In the genomic region with DNA sequence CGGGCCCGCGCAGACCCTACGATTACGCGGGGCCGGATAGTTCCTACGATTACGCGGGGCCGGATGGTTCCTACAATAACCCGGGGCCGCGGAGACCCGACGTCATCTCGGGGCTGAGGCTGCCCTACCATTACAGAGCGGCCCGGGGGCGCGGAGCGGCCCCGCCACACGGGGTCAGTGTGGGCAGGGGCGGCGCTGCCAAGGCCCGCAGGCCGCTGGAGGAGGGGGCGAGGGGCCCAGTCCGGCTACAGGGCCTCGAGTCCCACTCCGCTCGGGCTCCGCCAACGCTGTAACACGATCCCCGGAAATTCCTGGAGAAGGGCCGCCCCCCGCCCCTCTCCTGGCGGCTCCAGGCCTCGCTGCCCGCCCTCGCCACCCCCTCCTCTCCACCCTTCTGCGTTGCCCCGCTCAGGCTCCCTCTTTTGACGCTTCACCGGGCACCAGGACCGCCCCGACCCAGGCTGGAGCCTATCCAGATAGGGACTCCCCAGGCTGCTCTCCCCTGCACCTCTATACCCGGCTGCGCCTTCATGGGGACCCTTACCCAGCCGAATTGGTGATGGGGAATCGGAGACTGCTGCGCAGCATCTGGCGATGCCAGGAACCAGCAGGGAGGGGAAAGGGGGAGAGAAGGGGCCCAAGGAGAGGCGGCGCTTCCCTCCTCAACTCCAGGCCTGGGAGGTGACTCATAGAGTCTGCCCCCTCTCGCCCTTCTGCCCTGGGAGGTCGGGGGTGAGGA, we compare ENCODE assay signal across 8 cellular contexts. TPM values are rescaled to one million over a fixed set of nuclear protein-coding genes. Genes with fewer than 3 reads are reported as not detected.
DNase-seq lines count a peak whose midpoint lies in the region; ATAC-seq and TF ChIP-seq lines count a peak whose summit lies in the region.

Gene RAB34, minus strand, starts transcription at position 291 of the 739 bp plus-strand sequence. CDS start 602 bp downstream, outside the sequence.

- intact Hi-C loops in heart right ventricle (cut with DNase I), result loop anchor here in 1 of 10 donors (5.0 kb wide), 1 partner anchor 70 kb away; the partner anchor contains the start of gene BLTP2

- DNase-seq in NCI-H748 (lab: John Stamatoyannopoulos, UW; ENCODE audit: unreplicated experiment) (peak; percentile 49), NCI-H748 treated with DMSO at 0.1 percent for 48 hours (lab: John Stamatoyannopoulos, UW) (no peak), NCI-H2171 (lab: John Stamatoyannopoulos, UW) (peak; percentile 89), amniotic epithelial cell (ENCODE audit: low read depth) (peak; percentile 89), heart right ventricle (peak; percentile 72 to 74), osteocyte (ENCODE audit: extremely low spot score, unreplicated experiment) (peak; percentile 96), cortex of kidney (lab: John Stamatoyannopoulos, UW) (no peak)
- no peak for DNase-seq in stimulated activated naive CD4-positive, alpha-beta T cell treated with Interleukin-2 at 50 U/mL for 16 hours (lab: John Stamatoyannopoulos, UW)

- peak; percentile 15 to 46 (median 30) for ATAC-seq in heart right ventricle

- no peaks in the 10 kb centered on the region for H3K9me3 Mint-ChIP-seq in osteocyte (ENCODE audit: unreplicated experiment)

- no peaks in the 10 kb centered on the region for H3K9me3 ChIP-seq in heart right ventricle

- H3K4me1 ChIP-seq in heart right ventricle, result peaks cover 17 to 62% (median 51%) of the 10 kb centered on the region in 9 donors

- peak within 1 kb of the TSS; percentile 97 for H3K27ac Mint-ChIP-seq in osteocyte (ENCODE audit: unreplicated experiment)

- WGBS in heart right ventricle, 2 donors, result 6 to 7% methylated on average over 53 to 59 of the region's 59 CpGs

- peak within 1 kb of the TSS; percentile 61 to 95 (median 90) for H3K27ac ChIP-seq in heart right ventricle

- peaks cover 30% of the 10 kb centered on the region for H3K36me3 Mint-ChIP-seq in osteocyte (ENCODE audit: unreplicated experiment)

- peaks cover 54% of the 10 kb centered on the region for H3K4me1 Mint-ChIP-seq in osteocyte (ENCODE audit: unreplicated experiment)

- H3K27me3 Mint-ChIP-seq in osteocyte (ENCODE audit: unreplicated experiment), result no peaks in the 10 kb centered on the region

- H3K36me3 ChIP-seq in heart right ventricle, result peaks cover 0 to 44% (median 14%) of the 10 kb centered on the region in 9 donors

- peak in 7 of 9 donors; percentile 25 to 58 (median 41) for TF ChIP-seq CTCF in heart right ventricle (IDR thresholded peaks at IDR 0.05)
- TF ChIP-seq CTCF in osteocyte (IDR thresholded peaks at IDR 0.05), result peak; percentile 55

- peak within 1 kb of the TSS; percentile 81 for H3K4me3 Mint-ChIP-seq in osteocyte (ENCODE audit: unreplicated experiment)

- peak within 1 kb of the TSS; percentile 51 to 78 (median 65) for H3K4me3 ChIP-seq in heart right ventricle

- peaks cover 0 to 13% (median 7%) of the 10 kb centered on the region in 7 donors for H3K27me3 ChIP-seq in heart right ventricle

RNA-seq across cellular contexts. Expression of gene RAB34, which starts in this region (rescaled TPM):
- total RNA-seq in heart right ventricle (10 to 100 TPM in 7 of 10 donors, 1 to 10 TPM in 3; 7.0 to 25.0 (median 10.4) TPM), osteocyte (153 TPM in 2 replicates)
- 10 to 100 TPM; 25.2 to 37.3 TPM for polyA plus RNA-seq in heart right ventricle

Comparison
In these comparisons a context has a peak if more than half of its experiments do, and no peak if none do; other contexts are left out.
1. DNase-seq: peak in NCI-H748 (single experiment), NCI-H2171 (single experiment), amniotic epithelial cell (single experiment), heart right ventricle (2 of 2) and osteocyte (single experiment); none in NCI-H748 treated with DMSO at 0.1 percent for 48 hours (single experiment), stimulated activated naive CD4-positive, alpha-beta T cell treated with Interleukin-2 at 50 U/mL for 16 hours (single experiment) and cortex of kidney (single experiment).